ENCODE assay signal across 10 cellular contexts in the genomic region with DNA sequence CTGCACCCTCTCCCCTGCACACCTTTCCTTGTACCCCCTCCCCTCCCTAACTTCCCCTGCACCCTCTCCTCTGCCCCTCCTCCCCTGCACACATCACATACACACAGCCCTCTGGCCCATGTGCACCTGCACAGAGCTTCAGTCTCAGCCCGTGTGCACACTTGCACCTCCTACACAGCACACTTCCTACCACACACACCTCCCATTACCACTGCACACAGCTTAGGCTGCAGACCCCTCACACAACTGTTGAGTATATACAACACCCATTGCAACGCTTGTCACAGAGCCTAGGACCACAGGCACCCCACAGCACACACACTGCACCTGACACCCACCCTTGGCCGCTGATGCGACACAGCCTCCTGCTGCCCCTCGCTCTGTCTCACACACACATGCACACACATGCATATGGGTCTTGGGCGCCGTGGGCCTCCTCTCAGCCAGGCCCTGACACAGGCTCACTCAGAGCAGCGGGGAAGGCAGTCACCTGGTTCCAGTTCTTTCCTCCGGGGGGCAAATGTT. TPM values are rescaled to one million over a fixed set of nuclear protein-coding genes. Genes with fewer than 3 reads are reported as not detected.
DNase-seq lines count a peak whose midpoint lies in the region; ATAC-seq, FAIRE-seq and TF ChIP-seq lines count a peak whose summit lies in the region.
"Had no signal": no experiment of that assay in that cellular context is flagged by ENCODE, and none has a peak within 500 bp of the region (broad histone marks: within the 10 kb centered on the region; RNA-seq: fewer than 3 reads in every experiment).

No MANE protein-coding gene starts in this region.

- H3K9me3 Mint-ChIP-seq in activated CD8-positive, alpha-beta memory T cell treated with anti-CD3 and anti-CD28 coated beads, Interleukin-2, amount 10 ng/mL, durations not matched to agents 7 days and 5 days (ENCODE audit: low read depth): no peaks in the 10 kb centered on the region
- H3K9me3 Mint-ChIP-seq in astrocyte (ENCODE audit: unreplicated experiment): no peaks in the 10 kb centered on the region

- DNase-seq in activated CD8-positive, alpha-beta memory T cell treated with anti-CD3 and anti-CD28 coated beads, Interleukin-2, amount 10 ng/mL, durations not matched to agents 7 days and 5 days: no peak
- DNase-seq in activated CD8-positive, alpha-beta memory T cell treated with anti-CD3 and anti-CD28 coated beads, Interleukin-2, amount 50 U/mL, for 4 hours: no peak
- DNase-seq in astrocyte (ENCODE audit: low read depth) (no peak), right lobe of liver (peak in 2 of 3 donors; percentile 22 to 49), iPS-NIHi11 (ENCODE audit: low spot score) (no peak), mucosa of gallbladder (ENCODE audit: low spot score) (no peak), KG1 (lab: John Stamatoyannopoulos, UW) (no peak)
- DNase-seq: occipital lobe had no signal

- CTCF ChIA-PET in activated CD8-positive, alpha-beta memory T cell treated with anti-CD3 and anti-CD28 coated beads, Interleukin-2, amount 10 ng/mL, durations not matched to agents 7 days and 5 days (lab: Charles Lee): interaction anchor here (0.7 to 7.9 kb wide), 8 partner anchors 7 to 121 kb away, joined by 3 to 74 read pairs (median 6); partner anchors contain the start of genes ANO9, HRAS, IFITM2 and PTDSS2

- H4K20me1 ChIP-seq in astrocyte (ENCODE audit: insufficient read depth, low read length): no peaks in the 10 kb centered on the region

- no peak overlapping the region for H2AFZ ChIP-seq in astrocyte (ENCODE audit: low read depth, low read length)

- H3K36me3 ChIP-seq in astrocyte (ENCODE audit: insufficient read depth, low read length) (no peaks in the 10 kb centered on the region), right lobe of liver (no peaks in the 10 kb centered on the region), thymus (ENCODE audit: control insufficient read depth, insufficient read depth) (peaks cover 8% of the 10 kb centered on the region)

- peaks cover 2% of the 10 kb centered on the region for H3K36me3 Mint-ChIP-seq in activated CD8-positive, alpha-beta memory T cell treated with anti-CD3 and anti-CD28 coated beads, Interleukin-2, amount 10 ng/mL, durations not matched to agents 7 days and 5 days
- H3K36me3 Mint-ChIP-seq in astrocyte (ENCODE audit: low read depth, unreplicated experiment): no peaks in the 10 kb centered on the region

- no peaks in the 10 kb centered on the region for H3K79me2 ChIP-seq in astrocyte (ENCODE audit: insufficient read depth, low read length)

- H3K27me3 ChIP-seq in astrocyte (ENCODE audit: insufficient read depth, low read length) (peaks cover 5% of the 10 kb centered on the region), right lobe of liver (no peaks in the 10 kb centered on the region), thymus (ENCODE audit: control insufficient read depth, insufficient read depth) (peaks cover 22% of the 10 kb centered on the region)

- H3K4me1 ChIP-seq in astrocyte (ENCODE audit: insufficient read depth, low read length) (peaks cover 15% of the 10 kb centered on the region), right lobe of liver (peaks cover 0 to 14% (median 2%) of the 10 kb centered on the region in 4 donors), thymus (ENCODE audit: control insufficient read depth, insufficient read depth, low read length) (peaks cover 20% of the 10 kb centered on the region)

- peak overlapping the region; percentile 67 for H3K4me2 ChIP-seq in astrocyte (ENCODE audit: low read length)

- H3K27ac Mint-ChIP-seq in activated CD8-positive, alpha-beta memory T cell treated with anti-CD3 and anti-CD28 coated beads, Interleukin-2, amount 10 ng/mL, durations not matched to agents 7 days and 5 days: peak overlapping the region; percentile 90
- H3K27ac Mint-ChIP-seq in astrocyte (ENCODE audit: unreplicated experiment): no peak overlapping the region

- H3K4me1 Mint-ChIP-seq in activated CD8-positive, alpha-beta memory T cell treated with anti-CD3 and anti-CD28 coated beads, Interleukin-2, amount 10 ng/mL, durations not matched to agents 7 days and 5 days: peaks cover 19% of the 10 kb centered on the region
- peaks cover 4% of the 10 kb centered on the region for H3K4me1 Mint-ChIP-seq in astrocyte (ENCODE audit: low read depth, unreplicated experiment)

- ATAC-seq in activated CD8-positive, alpha-beta memory T cell treated with anti-CD3 and anti-CD28 coated beads, Interleukin-2, amount 10 ng/mL, durations not matched to agents 7 days and 5 days: peak; percentile 32
- no peak for ATAC-seq in right lobe of liver

- H3K4me3 Mint-ChIP-seq in activated CD8-positive, alpha-beta memory T cell treated with anti-CD3 and anti-CD28 coated beads, Interleukin-2, amount 10 ng/mL, durations not matched to agents 7 days and 5 days: peak overlapping the region; percentile 94
- H3K4me3 Mint-ChIP-seq in astrocyte (ENCODE audit: unreplicated experiment): no peak overlapping the region

- TF ChIP-seq CTCF in astrocyte (IDR thresholded peaks at IDR 0.05; ENCODE audit: insufficient read depth, low read depth, low read length) (no peak), right lobe of liver (IDR thresholded peaks at IDR 0.05) (no peak)

- H3K9me3 ChIP-seq in astrocyte (ENCODE audit: insufficient read depth, low read depth, low read length) (no peaks in the 10 kb centered on the region), right lobe of liver (no peaks in the 10 kb centered on the region), thymus (ENCODE audit: control insufficient read depth) (no peaks in the 10 kb centered on the region)

- H3K27ac ChIP-seq in astrocyte (ENCODE audit: low read depth, low read length): no peak overlapping the region
- H3K27ac ChIP-seq in right lobe of liver: no peak overlapping the region
- peak overlapping the region; percentile 94 for H3K27ac ChIP-seq in thymus (ENCODE audit: low read depth)

- intact Hi-C loops in right lobe of liver (cut with DNase I): no loop called here

- H3K4me3 ChIP-seq in astrocyte (ENCODE audit: insufficient read depth, low read depth, low read length) (peak overlapping the region; percentile 2), right lobe of liver (peak overlapping the region in 2 of 3 donors; percentile 27 to 38), thymus (ENCODE audit: low read length) (peak overlapping the region; percentile 63)

- no peak for TF ChIP-seq POLR2A in right lobe of liver (IDR thresholded peaks at IDR 0.05)

- no peak overlapping the region for H3K9ac ChIP-seq in astrocyte (ENCODE audit: low read length)

- no peak for FAIRE-seq in astrocyte (lab: Jason Lieb, UNC)
- FAIRE-seq: H54 had no signal

- no peaks in the 10 kb centered on the region for H3K27me3 Mint-ChIP-seq in activated CD8-positive, alpha-beta memory T cell treated with anti-CD3 and anti-CD28 coated beads, Interleukin-2, amount 10 ng/mL, durations not matched to agents 7 days and 5 days
- peaks cover 27% of the 10 kb centered on the region for H3K27me3 Mint-ChIP-seq in astrocyte (ENCODE audit: low read depth, unreplicated experiment)

- WGBS in right lobe of liver (ENCODE audit: insufficient coverage, low coverage, low lambda C conversion rate, missing lambda C conversion rate): 49% methylated on average over 6 of the region's 9 CpGs
- WGBS in thymus: 6% methylated on average over 9 of the region's 9 CpGs

RNA-seq across cellular contexts. Expression of gene SIGIRR, which starts 0.4 kb away (rescaled TPM):
- total RNA-seq in activated CD8-positive, alpha-beta memory T cell treated with anti-CD3 and anti-CD28 coated beads, Interleukin-2, amount 10 ng/mL, durations not matched to agents 7 days and 5 days: 100 to 1,000 TPM in 1 of 2 experiments, 10 to 100 TPM in 1; 96.2 to 198 TPM
- 6.2 and 7.2 TPM in 2 replicates for total RNA-seq in astrocyte
- 100 to 1,000 TPM in 2 of 6 experiments, 10 to 100 TPM in 4; 48.2 to 133 (median 66.3) TPM for total RNA-seq in right lobe of liver
- 153 TPM for polyA plus RNA-seq in thymus
- 152 TPM for total RNA-seq in mucosa of gallbladder

RNA-seq across cellular contexts. Expression of gene PKP3, which starts 20.4 kb away (rescaled TPM):
- under 1 TPM; 0.09 to 0.18 TPM for total RNA-seq in activated CD8-positive, alpha-beta memory T cell treated with anti-CD3 and anti-CD28 coated beads, Interleukin-2, amount 10 ng/mL, durations not matched to agents 7 days and 5 days
- total RNA-seq in astrocyte (1.1 and 2.1 TPM in 2 replicates), right lobe of liver (1 to 10 TPM in 1 of 6 experiments, under 1 TPM in 2, not detected in 3; 0.43 to 1.5 (median 0.47) TPM), mucosa of gallbladder (70.8 TPM)
- 26.5 TPM for polyA plus RNA-seq in thymus

RNA-seq across cellular contexts. Expression of gene ANO9, which starts 27.4 kb away (rescaled TPM):
- 10 to 100 TPM; 33.0 to 79.4 TPM for total RNA-seq in activated CD8-positive, alpha-beta memory T cell treated with anti-CD3 and anti-CD28 coated beads, Interleukin-2, amount 10 ng/mL, durations not matched to agents 7 days and 5 days
- total RNA-seq in astrocyte (0.82 and 1.9 TPM in 2 replicates), right lobe of liver (1 to 10 TPM in 1 of 6 experiments, under 1 TPM in 4, not detected in 1; 0.09 to 1.0 (median 0.28) TPM), mucosa of gallbladder (49.3 TPM)
- polyA plus RNA-seq in thymus: 114 TPM
- total RNA-seq: occipital lobe had no signal

RNA-seq across cellular contexts. Expression of gene PTDSS2, which starts 35.7 kb away (rescaled TPM):
- 10 to 100 TPM; 26.6 to 31.2 TPM for total RNA-seq in activated CD8-positive, alpha-beta memory T cell treated with anti-CD3 and anti-CD28 coated beads, Interleukin-2, amount 10 ng/mL, durations not matched to agents 7 days and 5 days
- total RNA-seq in astrocyte (40.3 and 47.3 TPM in 2 replicates), right lobe of liver (10 to 100 TPM in 4 of 6 experiments, 1 to 10 TPM in 2; 8.4 to 21.9 (median 11.4) TPM), mucosa of gallbladder (36.6 TPM)
- polyA plus RNA-seq in thymus: 24.1 TPM

RNA-seq across cellular contexts. Expression of gene B4GALNT4, which starts 45.1 kb away (rescaled TPM):
- total RNA-seq in activated CD8-positive, alpha-beta memory T cell treated with anti-CD3 and anti-CD28 coated beads, Interleukin-2, amount 10 ng/mL, durations not matched to agents 7 days and 5 days: under 1 TPM in 1 of 2 experiments, not detected in 1; 0.32 TPM
- 64.6 and 68.5 TPM in 2 replicates for total RNA-seq in astrocyte
- under 1 TPM in 2 of 6 experiments, not detected in 4; 0.05 to 0.07 TPM for total RNA-seq in right lobe of liver
- 6.1 TPM for polyA plus RNA-seq in thymus
- total RNA-seq in mucosa of gallbladder: 3.4 TPM

Comparison
In these comparisons a context has a peak if more than half of its experiments do, and no peak if none do; other contexts are left out.
1. DNase-seq: peak in right lobe of liver (2 of 3); none in activated CD8-positive, alpha-beta memory T cell treated with anti-CD3 and anti-CD28 coated beads, Interleukin-2, amount 10 ng/mL, durations not matched to agents 7 days and 5 days (single experiment), activated CD8-positive, alpha-beta memory T cell treated with anti-CD3 and anti-CD28 coated beads, Interleukin-2, amount 50 U/mL, for 4 hours (single experiment), astrocyte (single experiment), iPS-NIHi11 (single experiment), mucosa of gallbladder (single experiment) and KG1 (single experiment).
2. H3K4me3 ChIP-seq: peak in every context shown above with its lines; median percentile 63 in thymus; 32 in right lobe of liver; 2 in astrocyte.
3. RNA of gene PKP3, which starts 20.4 kb away (total RNA-seq): 70.8 TPM in mucosa of gallbladder (single experiment); 1.1 to 2.1 TPM in astrocyte, 0.43 to 1.5 TPM in right lobe of liver and 0.09 to 0.18 TPM in activated CD8-positive, alpha-beta memory T cell treated with anti-CD3 and anti-CD28 coated beads, Interleukin-2, amount 10 ng/mL, durations not matched to agents 7 days and 5 days; every median in the first group is over 10 times any median in the second.
4. RNA of gene ANO9, which starts 27.4 kb away (total RNA-seq): 33.0 to 79.4 TPM in activated CD8-positive, alpha-beta memory T cell treated with anti-CD3 and anti-CD28 coated beads, Interleukin-2, amount 10 ng/mL, durations not matched to agents 7 days and 5 days and 49.3 TPM in mucosa of gallbladder (single experiment); 0.82 to 1.9 TPM in astrocyte and 0.09 to 1.0 TPM in right lobe of liver; every median in the first group is over 10 times any median in the second.